17 cellular contexts compared by ENCODE assay signal in the genomic region with DNA sequence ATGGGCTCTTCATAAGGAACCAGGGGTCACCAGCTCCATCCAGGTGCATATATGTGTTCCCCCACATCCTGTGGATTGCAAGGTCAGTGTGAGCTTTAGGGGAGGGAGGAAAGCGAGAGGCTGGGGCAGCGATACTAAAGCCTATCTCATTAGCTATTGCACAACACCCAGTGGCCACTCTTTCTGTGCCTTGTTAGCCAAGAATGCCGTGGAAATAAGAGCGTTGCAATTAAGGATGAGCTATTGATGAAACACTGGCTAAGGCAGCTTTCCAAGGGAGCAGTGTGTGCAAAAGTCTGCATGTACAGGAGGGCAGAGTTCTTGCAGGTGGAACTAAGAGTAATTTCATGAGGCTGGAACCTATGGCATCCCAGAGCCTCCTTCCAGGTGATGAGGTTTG. TPM values are rescaled to one million over a fixed set of nuclear protein-coding genes. Genes with fewer than 3 reads are reported as not detected.
DNase-seq lines count a peak whose midpoint lies in the region; ATAC-seq and TF ChIP-seq lines count a peak whose summit lies in the region.
"Had no signal": no experiment of that assay in that cellular context is flagged by ENCODE, and none has a peak within 500 bp of the region (broad histone marks: within the 10 kb centered on the region; RNA-seq: fewer than 3 reads in every experiment).

No MANE protein-coding gene starts in this region.

- intact Hi-C loops in MCF 10A (cut with micrococcal nuclease): loop anchor here (10.0 kb wide), 1 partner anchor 493 kb away; no protein-coding TSS in a partner anchor
- intact Hi-C loops in mammary epithelial cell (cut with micrococcal nuclease): loop anchor here (10.0 kb wide), 1 partner anchor 1213 kb away; no protein-coding TSS in a partner anchor

- in situ Hi-C loops in mammary epithelial cell (cut with MboI; ENCODE audit: low sequenced_read_pairs in 2 of 2): loop anchor here in 1 of 2 donors (25.0 kb wide), 1 partner anchor 254 kb away; no protein-coding TSS in a partner anchor

- no TSS peak for BruUV-seq in MCF 10A (replicated peaks; lab: Mats Ljungman, UMichigan)
- BruUV-seq in mammary epithelial cell (replicated peaks; lab: Mats Ljungman, UMichigan): no TSS peak

- H3K36me3 ChIP-seq in mammary epithelial cell (ENCODE audit: insufficient read depth, low read length) (no peaks in the 10 kb centered on the region), upper lobe of left lung (no peaks in the 10 kb centered on the region)
- H3K36me3 ChIP-seq in CD8-positive, alpha-beta memory T cell (ENCODE audit: insufficient read depth, low read length): no peaks in the 10 kb centered on the region
- H3K36me3 ChIP-seq: BLaER1 had no signal

- H3K4me1 ChIP-seq in mammary epithelial cell (ENCODE audit: insufficient read depth, low read length) (no peaks in the 10 kb centered on the region), upper lobe of left lung (peaks cover 0 to 9% (median 2%) of the 10 kb centered on the region in 4 donors)
- H3K4me1 ChIP-seq in CD8-positive, alpha-beta memory T cell (ENCODE audit: insufficient read depth, low read length): no peaks in the 10 kb centered on the region

- H3K27ac ChIP-seq in mammary epithelial cell (ENCODE audit: insufficient read depth, low read depth, low read length) (no peak overlapping the region), upper lobe of left lung (no peak overlapping the region)
- H3K27ac ChIP-seq in CD8-positive, alpha-beta memory T cell (ENCODE audit: low read depth, low read length): no peak overlapping the region
- H3K27ac ChIP-seq: BLaER1, HL-60 had no signal

- H3K4me3 ChIP-seq in mammary epithelial cell (replicated peaks in 1 of 3; ENCODE audit: insufficient read depth in 1 of 3, low read depth in 2 of 3, low read length in 3 of 3) (no peak overlapping the region), fibroblast of mammary gland (ENCODE audit: control insufficient read depth, low read depth, low read length) (no peak overlapping the region), upper lobe of left lung (no peak overlapping the region)
- H3K4me3 ChIP-seq in CD8-positive, alpha-beta memory T cell (ENCODE audit: low read length): no peak overlapping the region
- H3K4me3 ChIP-seq: BLaER1 had no signal

- H3K4me1 Mint-ChIP-seq in MCF 10A (ENCODE audit: insufficient read depth, unreplicated experiment) (peaks cover 11% of the 10 kb centered on the region), WTC11 (peaks cover 69% of the 10 kb centered on the region)
- H3K4me1 Mint-ChIP-seq in CD8-positive, alpha-beta memory T cell: no peaks in the 10 kb centered on the region

- H3K9ac ChIP-seq in mammary epithelial cell (ENCODE audit: insufficient read depth, low read length): no peak overlapping the region
- H3K9ac ChIP-seq: BLaER1 had no signal

- TF ChIP-seq EP300 in upper lobe of left lung (IDR thresholded peaks at IDR 0.05): no peak

- no peaks in the 10 kb centered on the region for H3K9me3 Mint-ChIP-seq in MCF 10A (ENCODE audit: unreplicated experiment)
- peaks cover 18% of the 10 kb centered on the region; the same call in 1 of the 2 replicates for H3K9me3 Mint-ChIP-seq in WTC11
- no peaks in the 10 kb centered on the region for H3K9me3 Mint-ChIP-seq in CD8-positive, alpha-beta memory T cell
- H3K9me3 Mint-ChIP-seq: HFFc6 had no signal

- POLR2A ChIA-PET in MCF 10A (lab: Yijun Ruan, JAX): no interaction called here
- POLR2A ChIA-PET in WTC11 (lab: Charles Lee): no interaction called here
- POLR2A ChIA-PET in CD8-positive, alpha-beta memory T cell (lab: Charles Lee): no interaction called here

- CTCF ChIA-PET in MCF 10A (lab: Yijun Ruan, JAX) (no interaction called here), mammary epithelial cell (lab: Charles Lee; ENCODE audit: low non-redundant PET) (no interaction called here), WTC11 (lab: Charles Lee) (interaction anchor here (1.8 kb wide), 1 partner anchor 258 kb away, joined by 5 read pairs; no protein-coding TSS in a partner anchor)
- CTCF ChIA-PET in CD8-positive, alpha-beta memory T cell (lab: Charles Lee): no interaction called here

- dilution Hi-C loops in mammary epithelial cell (cut with HindIII; ENCODE audit: low sequenced_read_pairs): no loop called here

- TF ChIP-seq CTCF in MCF 10A (IDR thresholded peaks at IDR 0.05; ENCODE audit: unreplicated experiment): no peak
- TF ChIP-seq CTCF in mammary epithelial cell (conservative IDR thresholded peaks at IDR 0.05 in 1 of 2, IDR thresholded peaks at IDR 0.05 in 1 of 2; ENCODE audit: extremely low read depth in 1 of 2, insufficient read depth in 1 of 2, low read depth in 1 of 2, low read length in 2 of 2): no peak
- no peak for TF ChIP-seq CTCF in WTC11 (IDR thresholded peaks at IDR 0.05)
- TF ChIP-seq CTCF in fibroblast of mammary gland (conservative IDR thresholded peaks at IDR 0.05; ENCODE audit: control insufficient read depth, insufficient read depth, low read depth, low read length): no peak
- TF ChIP-seq CTCF in upper lobe of left lung (IDR thresholded peaks at IDR 0.05): no peak

- no peak for ATAC-seq in WTC11
- ATAC-seq in HG02610 (IDR thresholded peaks at IDR 0.05; ENCODE audit: unreplicated experiment): no peak
- ATAC-seq in upper lobe of left lung (ENCODE audit: low FRiP score in 2 of 2): no peak

- no peak overlapping the region for H3K4me2 ChIP-seq in mammary epithelial cell (ENCODE audit: insufficient read depth, low read depth, low read length)
- H3K4me2 ChIP-seq: BLaER1 had no signal

- H3K27me3 Mint-ChIP-seq in MCF 10A (ENCODE audit: insufficient read depth, unreplicated experiment) (peaks cover 17% of the 10 kb centered on the region), WTC11 (ENCODE audit: low read depth) (no peaks in the 10 kb centered on the region)
- peaks cover 2 to 23% of the 10 kb centered on the region in 2 donors for H3K27me3 Mint-ChIP-seq in CD8-positive, alpha-beta memory T cell

- DNase-seq in MCF 10A (ENCODE audit: unreplicated experiment): peak; percentile 6
- DNase-seq in mammary epithelial cell: no peak
- no peak for DNase-seq in WTC11 (ENCODE audit: low spot score)
- peak; percentile 23 for DNase-seq in fibroblast of mammary gland (ENCODE audit: low read depth)
- no peak for DNase-seq in CD8-positive, alpha-beta memory T cell
- DNase-seq in upper lobe of left lung: no peak
- DNase-seq: 8988T, AML-193, DMS53, GF-D8, GOT3, HCEC 1CT, HFFc6, KG1 had no signal

- no peak for TF ChIP-seq POLR2A in upper lobe of left lung (IDR thresholded peaks at IDR 0.05)

- H3K4me3 Mint-ChIP-seq in MCF 10A (ENCODE audit: unreplicated experiment) (no peak overlapping the region), WTC11 (no peak overlapping the region)
- H3K4me3 Mint-ChIP-seq in CD8-positive, alpha-beta memory T cell: no peak overlapping the region
- H3K4me3 Mint-ChIP-seq: HFFc6 had no signal

- no peaks in the 10 kb centered on the region for H3K36me3 Mint-ChIP-seq in MCF 10A (ENCODE audit: insufficient read depth, unreplicated experiment)
- peaks cover 33% of the 10 kb centered on the region for H3K36me3 Mint-ChIP-seq in WTC11
- no peaks in the 10 kb centered on the region for H3K36me3 Mint-ChIP-seq in CD8-positive, alpha-beta memory T cell

- H3K27me3 ChIP-seq in mammary epithelial cell (ENCODE audit: insufficient read depth, low read length) (no peaks in the 10 kb centered on the region), upper lobe of left lung (no peaks in the 10 kb centered on the region)
- H3K27me3 ChIP-seq in CD8-positive, alpha-beta memory T cell (ENCODE audit: insufficient read depth, low read length, poor library complexity, severe bottlenecking): no peaks in the 10 kb centered on the region
- H3K27me3 ChIP-seq: BLaER1 had no signal

- no peaks in the 10 kb centered on the region for H4K20me1 ChIP-seq in mammary epithelial cell (ENCODE audit: insufficient read depth, low read length)
- H4K20me1 ChIP-seq: BLaER1 had no signal

- H3K27ac Mint-ChIP-seq in MCF 10A (ENCODE audit: low read depth, unreplicated experiment) (no peak overlapping the region), WTC11 (peak overlapping the region; percentile 69; the same call in 1 of the 2 replicates)
- H3K27ac Mint-ChIP-seq in CD8-positive, alpha-beta memory T cell: no peak overlapping the region
- H3K27ac Mint-ChIP-seq: HFFc6 had no signal

- H2AFZ ChIP-seq in mammary epithelial cell (ENCODE audit: low read depth, low read length): no peak overlapping the region

- 56% methylated on average over 4 of the region's 4 CpGs for WGBS in mammary epithelial cell (ENCODE audit: low coverage, missing lambda C conversion rate)
- WGBS in upper lobe of left lung, 2 donors: 86 to 91% methylated on average over 4 of the region's 4 CpGs

- H3K79me2 ChIP-seq in mammary epithelial cell (ENCODE audit: insufficient read depth, low read length): no peaks in the 10 kb centered on the region

- H3K9me3 ChIP-seq in mammary epithelial cell (replicated peaks; ENCODE audit: insufficient read depth, low read length): no peaks in the 10 kb centered on the region
- no peaks in the 10 kb centered on the region for H3K9me3 ChIP-seq in CD8-positive, alpha-beta memory T cell (ENCODE audit: low read length)
- no peaks in the 10 kb centered on the region for H3K9me3 ChIP-seq in upper lobe of left lung
- H3K9me3 ChIP-seq: BLaER1 had no signal

TF ChIP-seq in WTC11, 78 proteins besides CTCF, POLR2A, EP300 and RAD21 (continues in another document):
- TF ChIP-seq, protein P1, sequence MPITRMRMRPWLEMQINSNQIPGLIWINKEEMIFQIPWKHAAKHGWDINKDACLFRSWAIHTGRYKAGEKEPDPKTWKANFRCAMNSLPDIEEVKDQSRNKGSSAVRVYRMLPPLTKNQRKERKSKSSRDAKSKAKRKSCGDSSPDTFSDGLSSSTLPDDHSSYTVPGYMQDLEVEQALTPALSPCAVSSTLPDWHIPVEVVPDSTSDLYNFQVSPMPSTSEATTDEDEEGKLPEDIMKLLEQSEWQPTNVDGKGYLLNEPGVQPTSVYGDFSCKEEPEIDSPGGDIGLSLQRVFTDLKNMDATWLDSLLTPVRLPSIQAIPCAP (CRISPR knock-in tag; IDR thresholded peaks at IDR 0.05): no peak
- TF ChIP-seq, protein P2, sequence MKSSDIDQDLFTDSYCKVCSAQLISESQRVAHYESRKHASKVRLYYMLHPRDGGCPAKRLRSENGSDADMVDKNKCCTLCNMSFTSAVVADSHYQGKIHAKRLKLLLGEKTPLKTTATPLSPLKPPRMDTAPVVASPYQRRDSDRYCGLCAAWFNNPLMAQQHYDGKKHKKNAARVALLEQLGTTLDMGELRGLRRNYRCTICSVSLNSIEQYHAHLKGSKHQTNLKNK (CRISPR knock-in tag; IDR thresholded peaks at IDR 0.05): no peak
- TF ChIP-seq, protein P3, sequence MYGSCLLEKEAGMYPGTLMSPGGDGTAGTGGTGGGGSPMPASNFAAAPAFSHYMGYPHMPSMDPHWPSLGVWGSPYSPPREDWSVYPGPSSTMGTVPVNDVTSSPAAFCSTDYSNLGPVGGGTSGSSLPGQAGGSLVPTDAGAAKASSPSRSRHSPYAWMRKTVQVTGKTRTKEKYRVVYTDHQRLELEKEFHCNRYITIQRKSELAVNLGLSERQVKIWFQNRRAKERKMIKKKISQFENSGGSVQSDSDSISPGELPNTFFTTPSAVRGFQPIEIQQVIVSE (CRISPR knock-in tag; IDR thresholded peaks at IDR 0.05; ENCODE audit: borderline replicate concordance): no peak

RNA-seq across cellular contexts. Expression of a gene that starts 17.6 kb away (rescaled TPM):
- not detected in 2 replicates for total RNA-seq in MCF 10A (2022)
- not detected for total RNA-seq in mammary epithelial cell
- not detected for polyA plus RNA-seq in mammary epithelial cell
- polyA minus RNA-seq in mammary epithelial cell: not detected
- 6.1 to 6.9 TPM (median 6.6 TPM) in 3 replicates for total RNA-seq in WTC11 (2021)
- 1 to 10 TPM; 6.2 to 6.4 TPM for total RNA-seq in CD8-positive, alpha-beta memory T cell
- 0.29 TPM for polyA plus RNA-seq in CD8-positive, alpha-beta memory T cell
- total RNA-seq in upper lobe of left lung: not detected
- total RNA-seq: HFFc6 had no signal

Comparison
In these comparisons a context has a peak if more than half of its experiments do, and no peak if none do; other contexts are left out.
1. DNase-seq: peak in MCF 10A (single experiment) and fibroblast of mammary gland (single experiment); none in mammary epithelial cell (single experiment), WTC11 (single experiment), CD8-positive, alpha-beta memory T cell (0 of 5) and upper lobe of left lung (0 of 2).